In genomic region chr9:79352322-79352721, GRCh38 we compare ENCODE assay signal across 26 cellular contexts.
"Had no signal": no experiment of that assay in that cellular context is flagged by ENCODE, and none has a peak within 500 bp of the region (broad histone marks: within the 10 kb centered on the region; RNA-seq: fewer than 3 reads in every experiment).

No MANE protein-coding gene starts in this region.

- H3K4me3 ChIP-seq: cardiac muscle cell, SK-N-MC had no signal

- DNase-seq: activated CD4-positive, alpha-beta memory T cell treated with anti-CD3 and anti-CD28 coated beads for 36 hours; activated CD4-positive, alpha-beta T cell treated with anti-CD3 and anti-CD28 coated beads, Interleukin-2, amount 10 ng/mL, durations not matched to agents 7 days and 5 days; activated CD4-positive, CD25-positive, alpha-beta regulatory T cell; activated CD8-positive, alpha-beta memory T cell treated with anti-CD3 and anti-CD28 coated beads for 24 hours; activated effector memory CD4-positive, alpha-beta T cell treated with anti-CD3 and anti-CD28 coated beads, Interleukin-2, amount 50 U/mL, for 16 hours; activated naive CD4-positive, alpha-beta T cell treated with Interleukin-2 at 50 U/mL for 16 hours; activated T-cell treated with anti-CD3 and anti-CD28 coated beads, Interleukin-2, amount 50 U/mL, for 4 hours; amygdala; brain microvascular endothelial cell; MM.1S; NCI-H1105; NCI-H1436; NCI-H1694 treated with DMSO at 0.1 percent for 48 hours; NCI-H2029 treated with DMSO at 0.1 percent for 48 hours; NCI-H345; NCI-H510A; NCI-H526 treated with DMSO at 0.1 percent for 48 hours; NCI-H82; SIG-M5; T-cell; T-helper 2 cell; T1000 had no signal

- FAIRE-seq: astrocyte, TTC549 had no signal

- H3K27me3 ChIP-seq: brain microvascular endothelial cell, cardiac muscle cell had no signal

- H3K36me3 ChIP-seq: brain microvascular endothelial cell, cardiac muscle cell had no signal

- ATAC-seq: activated T-cell treated with anti-CD3 and anti-CD28 coated beads, Interleukin-2, amount 50 U/mL, for 4 hours; T-cell had no signal

- H3K27ac ChIP-seq: brain microvascular endothelial cell, cardiac muscle cell, SK-N-MC had no signal
